In the genomic region with DNA sequence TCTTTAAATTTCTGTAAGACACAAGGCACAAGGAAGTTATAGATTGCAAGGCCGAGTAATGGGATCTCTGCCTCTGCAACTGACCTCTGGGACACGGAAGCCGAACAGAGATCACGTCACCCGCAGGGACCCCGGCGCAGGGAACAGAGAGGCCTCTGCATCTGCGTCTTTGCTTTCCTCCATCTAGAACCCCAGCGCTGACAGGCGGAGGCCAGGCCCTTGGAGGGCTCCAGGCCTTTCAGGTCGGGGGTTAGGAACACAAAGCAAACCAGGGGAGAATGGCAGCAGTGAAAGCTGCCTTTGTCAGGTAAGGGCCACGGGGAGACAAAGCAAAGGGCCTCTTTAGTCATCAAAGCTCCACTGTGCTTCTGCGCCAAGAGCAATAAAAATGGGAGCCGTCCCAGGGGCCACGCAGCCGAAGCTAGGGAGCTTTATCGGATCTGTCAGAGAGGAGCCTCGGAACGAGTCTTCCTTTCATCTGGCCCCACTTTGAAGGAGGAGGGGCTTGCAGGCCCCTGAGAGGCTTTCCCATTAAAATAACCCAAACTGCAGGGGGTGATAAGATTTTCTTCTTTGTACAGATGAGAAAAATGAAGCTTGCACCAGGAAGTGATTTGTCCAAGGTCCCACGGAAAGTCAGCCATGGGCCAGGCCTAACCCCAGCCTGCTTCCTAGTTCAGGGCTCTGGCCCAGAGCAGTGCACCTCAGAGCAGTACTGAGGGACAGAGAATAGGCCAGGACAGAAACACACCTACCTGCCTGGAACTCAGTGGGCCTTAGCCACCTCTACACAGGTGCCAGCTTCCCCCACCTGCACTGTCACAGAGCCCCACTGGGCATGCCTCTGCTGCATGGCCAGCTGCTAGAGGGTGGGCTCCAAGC, we compare ENCODE assay signal across 21 cellular contexts.
A peak's percentile ranks its signal among the peaks of the same experiment; 100 is the strongest.
DNase-seq lines count a peak whose midpoint lies in the region; ATAC-seq, FAIRE-seq and TF ChIP-seq lines count a peak whose summit lies in the region.
"Had no signal": no experiment of that assay in that cellular context is flagged by ENCODE, and none has a peak within 500 bp of the region (broad histone marks: within the 10 kb centered on the region; RNA-seq: fewer than 3 reads in every experiment).

No MANE protein-coding gene starts in this region.

- WGBS in endodermal cell (ENCODE audit: insufficient coverage in 1 of 2, insufficient read length in 1 of 2), 2 experiments, result 80 to 89% methylated on average over 18 to 20 of the region's 20 CpGs

- H3K9ac ChIP-seq in endodermal cell (ENCODE audit: extremely low read depth, low read length, poor library complexity, severe bottlenecking), result no peak overlapping the region
- H3K9ac ChIP-seq: BLaER1 treated with 17β-estradiol and CSF1 and Interleukin-3, amounts not matched to agents 10 nM and 100 nM; KMS-11 had no signal

- H3K36me3 Mint-ChIP-seq in endodermal cell (ENCODE audit: low read depth) (peaks cover 4% of the 10 kb centered on the region), nephron progenitor cell (ENCODE audit: low read depth) (peaks cover 65% of the 10 kb centered on the region)
- H3K36me3 Mint-ChIP-seq: CD8-positive, alpha-beta memory T cell had no signal

- H3K4me3 ChIP-seq in endodermal cell (ENCODE audit: low read length), result no peak overlapping the region
- H3K4me3 ChIP-seq: BLaER1 treated with 17β-estradiol and CSF1 and Interleukin-3, amounts not matched to agents 10 nM and 100 nM had no signal

- no peak overlapping the region for H3K4me3 Mint-ChIP-seq in stimulated activated naive CD8-positive, alpha-beta T cell treated with anti-CD3 and anti-CD28 coated beads, Interleukin-15, amount 100 ng/mL, for 72 hours
- H3K4me3 Mint-ChIP-seq in endodermal cell (no peak overlapping the region), nephron progenitor cell (no peak overlapping the region)
- H3K4me3 Mint-ChIP-seq: CD8-positive, alpha-beta memory T cell had no signal

- no peaks in the 10 kb centered on the region for H3K9me3 ChIP-seq in endodermal cell (ENCODE audit: control insufficient read depth, low read length)

- DNase-seq in stimulated activated naive CD8-positive, alpha-beta T cell treated with anti-CD3 and anti-CD28 coated beads, Interleukin-15, amount 100 ng/mL, for 72 hours, result no peak
- DNase-seq in stimulated activated naive CD8-positive, alpha-beta T cell treated with anti-CD3 and anti-CD28 coated beads, Interleukin-15, Interleukin-2, amounts not matched to agents 100 U/mL and 50 U/mL, for 24 hours, result no peak
- DNase-seq in endodermal cell, result no peak
- DNase-seq in nephron progenitor cell, result no peak
- DNase-seq in sciatic nerve (ENCODE audit: low spot score), result no peak
- DNase-seq in activated CD4-positive, alpha-beta T cell treated with anti-CD3 and anti-CD28 coated beads for 48 hours, result no peak
- no peak for DNase-seq in GM19239 (ENCODE audit: insufficient read length, low spot score)
- DNase-seq in mesenteric fat pad (ENCODE audit: low spot score), result no peak
- DNase-seq: CD8-positive, alpha-beta memory T cell; DND-41; NCI-H146; NCI-H2107; NCI-H345; NCI-H526 treated with DMSO at 0.1 percent for 48 hours; NK-92 treated with Interleukin-12 subunit alpha and Interleukin-12 subunit beta, amount 100 ng/mL, for 24 hours; SHP77 treated with DMSO at 0.1 percent for 48 hours had no signal

- TF ChIP-seq CTCF in endodermal cell (conservative IDR thresholded peaks at IDR 0.05), result no peak
- no peak for TF ChIP-seq CTCF in nephron progenitor cell (IDR thresholded peaks at IDR 0.05)

- H3K27me3 Mint-ChIP-seq in stimulated activated naive CD8-positive, alpha-beta T cell treated with anti-CD3 and anti-CD28 coated beads, Interleukin-15, amount 100 ng/mL, for 72 hours, result no peaks in the 10 kb centered on the region
- no peaks in the 10 kb centered on the region for H3K27me3 Mint-ChIP-seq in endodermal cell (ENCODE audit: insufficient read depth)
- peaks cover 14% of the 10 kb centered on the region for H3K27me3 Mint-ChIP-seq in nephron progenitor cell (ENCODE audit: low read depth, poor library complexity)
- H3K27me3 Mint-ChIP-seq: CD8-positive, alpha-beta memory T cell had no signal

- no peaks in the 10 kb centered on the region for H3K4me1 ChIP-seq in endodermal cell (ENCODE audit: control insufficient read depth, insufficient read depth, low read length)

- no peak for ATAC-seq in stimulated activated naive CD8-positive, alpha-beta T cell treated with anti-CD3 and anti-CD28 coated beads, Interleukin-15, amount 100 ng/mL, for 72 hours
- ATAC-seq in stimulated activated naive CD8-positive, alpha-beta T cell treated with anti-CD3 and anti-CD28 coated beads, Interleukin-15, Interleukin-2, amounts not matched to agents 100 U/mL and 50 U/mL, for 24 hours, result no peak
- no peak for ATAC-seq in sciatic nerve

- no peaks in the 10 kb centered on the region for H3K36me3 ChIP-seq in endodermal cell (ENCODE audit: control insufficient read depth, insufficient read depth, low read length)

- peak overlapping the region; percentile 7 to 89 for H3K27ac Mint-ChIP-seq in stimulated activated naive CD8-positive, alpha-beta T cell treated with anti-CD3 and anti-CD28 coated beads, Interleukin-15, amount 100 ng/mL, for 72 hours
- peak overlapping the region; percentile 45 for H3K27ac Mint-ChIP-seq in endodermal cell
- H3K27ac Mint-ChIP-seq in nephron progenitor cell, result peak overlapping the region; percentile 84
- H3K27ac Mint-ChIP-seq: CD8-positive, alpha-beta memory T cell had no signal

- intact Hi-C loops in sciatic nerve (cut with DNase I), result no loop called here

- H3K27ac ChIP-seq in endodermal cell (ENCODE audit: low read depth, low read length), result peak overlapping the region; percentile 84
- H3K27ac ChIP-seq: BLaER1 treated with 17β-estradiol and CSF1 and Interleukin-3, amounts not matched to agents 10 nM and 100 nM; KMS-11 had no signal

- H3K4me1 Mint-ChIP-seq in stimulated activated naive CD8-positive, alpha-beta T cell treated with anti-CD3 and anti-CD28 coated beads, Interleukin-15, amount 100 ng/mL, for 72 hours, result no peaks in the 10 kb centered on the region
- peaks cover 2% of the 10 kb centered on the region for H3K4me1 Mint-ChIP-seq in endodermal cell
- H3K4me1 Mint-ChIP-seq in nephron progenitor cell, result peaks cover 9% of the 10 kb centered on the region
- H3K4me1 Mint-ChIP-seq: CD8-positive, alpha-beta memory T cell had no signal

- FAIRE-seq in GM19239 (lab: Jason Lieb, UNC), result no peak
- FAIRE-seq: A204.1, D721Med, G401.6 had no signal

- no peaks in the 10 kb centered on the region for H3K27me3 ChIP-seq in endodermal cell (ENCODE audit: control insufficient read depth, insufficient read depth, low read length, poor library complexity, severe bottlenecking)
- H3K27me3 ChIP-seq: BLaER1 treated with 17β-estradiol and CSF1 and Interleukin-3, amounts not matched to agents 10 nM and 100 nM had no signal

- no peaks in the 10 kb centered on the region for H3K9me3 Mint-ChIP-seq in stimulated activated naive CD8-positive, alpha-beta T cell treated with anti-CD3 and anti-CD28 coated beads, Interleukin-15, amount 100 ng/mL, for 72 hours
- H3K9me3 Mint-ChIP-seq in endodermal cell (no peaks in the 10 kb centered on the region), nephron progenitor cell (no peaks in the 10 kb centered on the region)
- H3K9me3 Mint-ChIP-seq: CD8-positive, alpha-beta memory T cell had no signal
